In genomic region chr11:11537372-11537771, GRCh38 we compare ENCODE assay signal across 15 cellular contexts.
"Had no signal": no experiment of that assay in that cellular context is flagged by ENCODE, and none has a peak within 500 bp of the region (broad histone marks: within the 10 kb centered on the region; RNA-seq: fewer than 3 reads in every experiment).

No MANE protein-coding gene starts in this region.

- H3K4me1 ChIP-seq: breast epithelium, foreskin keratinocyte had no signal

- H3K27ac Mint-ChIP-seq: activated CD8-positive, alpha-beta memory T cell treated with anti-CD3 and anti-CD28 coated beads, Interleukin-2, amount 10 ng/mL, durations not matched to agents 7 days and 5 days; activated naive CD8-positive, alpha-beta T cell treated with anti-CD3 and anti-CD28 coated beads for 36 hours; progenitor cell of endocrine pancreas had no signal

- H3K27ac ChIP-seq: breast epithelium, foreskin keratinocyte, neutrophil had no signal

- H3K27me3 Mint-ChIP-seq: activated CD8-positive, alpha-beta memory T cell treated with anti-CD3 and anti-CD28 coated beads, Interleukin-2, amount 10 ng/mL, durations not matched to agents 7 days and 5 days had no signal

- H3K36me3 Mint-ChIP-seq: activated CD8-positive, alpha-beta memory T cell treated with anti-CD3 and anti-CD28 coated beads, Interleukin-2, amount 10 ng/mL, durations not matched to agents 7 days and 5 days; activated naive CD8-positive, alpha-beta T cell treated with anti-CD3 and anti-CD28 coated beads for 36 hours had no signal

- H3K4me3 ChIP-seq: breast epithelium, skin epidermis, stomach, tibial nerve had no signal

- ATAC-seq: activated CD8-positive, alpha-beta memory T cell treated with anti-CD3 and anti-CD28 coated beads, Interleukin-2, amount 10 ng/mL, durations not matched to agents 7 days and 5 days; foreskin keratinocyte had no signal

- H3K4me1 Mint-ChIP-seq: activated CD8-positive, alpha-beta memory T cell treated with anti-CD3 and anti-CD28 coated beads, Interleukin-2, amount 10 ng/mL, durations not matched to agents 7 days and 5 days; activated naive CD8-positive, alpha-beta T cell treated with anti-CD3 and anti-CD28 coated beads for 36 hours had no signal

- H3K36me3 ChIP-seq: breast epithelium, neutrophil, stomach, tibial nerve had no signal

- DNase-seq: activated CD4-positive, alpha-beta T cell treated with anti-CD3 and anti-CD28 coated beads for 1 hour; activated CD4-positive, alpha-beta T cell treated with anti-CD3 and anti-CD28 coated beads, Interleukin-2, amount 50 U/mL, for 48 hours; activated CD8-positive, alpha-beta memory T cell treated with anti-CD3 and anti-CD28 coated beads, Interleukin-2, amount 10 ng/mL, durations not matched to agents 7 days and 5 days; activated effector memory CD4-positive, alpha-beta T cell treated with anti-CD3 and anti-CD28 coated beads, Interleukin-2, amount 50 U/mL, for 16 hours; activated naive CD8-positive, alpha-beta T cell treated with anti-CD3 and anti-CD28 coated beads for 36 hours; activated T-cell treated with anti-CD3 and anti-CD28 coated beads, Interleukin-2, amount 50 U/mL, for 4 hours; foreskin keratinocyte; islet precursor cell; stomach; T-helper 9 cell had no signal

- H3K9me3 Mint-ChIP-seq: activated naive CD8-positive, alpha-beta T cell treated with anti-CD3 and anti-CD28 coated beads for 36 hours; activated T-cell treated with anti-CD3 and anti-CD28 coated beads, Interleukin-2, amount 50 U/mL, for 4 hours had no signal

- H3K27me3 ChIP-seq: breast epithelium, foreskin keratinocyte, neutrophil, stomach, tibial nerve had no signal

- H3K4me3 Mint-ChIP-seq: activated CD8-positive, alpha-beta memory T cell treated with anti-CD3 and anti-CD28 coated beads, Interleukin-2, amount 10 ng/mL, durations not matched to agents 7 days and 5 days; activated naive CD8-positive, alpha-beta T cell treated with anti-CD3 and anti-CD28 coated beads for 36 hours; activated T-cell treated with anti-CD3 and anti-CD28 coated beads, Interleukin-2, amount 50 U/mL, for 4 hours had no signal

- H3K9me3 ChIP-seq: breast epithelium, neutrophil, stomach, tibial nerve had no signal
